In genomic region chr5:72955143-72955767, GRCh38 we compare ENCODE assay signal across 8 cellular contexts.
DNase-seq lines count a peak whose midpoint lies in the region; ATAC-seq and TF ChIP-seq lines count a peak whose summit lies in the region.

No MANE protein-coding gene starts in this region.

- in situ Hi-C loops in astrocyte of the cerebellum (cut with HindIII; ENCODE audit: low sequenced_read_pairs): no loop called here

- no peak for TF ChIP-seq CTCF in astrocyte of the cerebellum (IDR thresholded peaks at IDR 0.05; ENCODE audit: low read depth, low read length, missing control alignments)

- peak; percentile 35 for ATAC-seq in GM21423 (IDR thresholded peaks at IDR 0.05; ENCODE audit: unreplicated experiment)

- DNase-seq in COLO668 (lab: John Stamatoyannopoulos, UW; ENCODE audit: unreplicated experiment) (peak; percentile 33), HUDEP-2 (lab: John Stamatoyannopoulos, UW; ENCODE audit: unreplicated experiment in 76 of 76) (peak in 56 of 76 experiments; percentile 15 to 97 (median 62)), astrocyte of the cerebellum (ENCODE audit: low read depth) (no peak), iris pigment epithelial cell (ENCODE audit: low read depth) (peak; percentile 73), T1000 (lab: John Stamatoyannopoulos, UW) (no peak), NCI-H146 (lab: John Stamatoyannopoulos, UW) (no peak)
- peak; percentile 7 for DNase-seq in stimulated activated CD8-positive, alpha-beta memory T cell treated with anti-CD3 and anti-CD28 coated beads, Interleukin-4, amount 100 ng/mL, for 24 hours (ENCODE audit: low read depth)

- H3K4me3 ChIP-seq in astrocyte of the cerebellum (ENCODE audit: low read depth, low read length): peak overlapping the region; percentile 63

Comparison
In these comparisons a context has a peak if more than half of its experiments do, and no peak if none do; other contexts are left out.
1. DNase-seq: peak in COLO668 (single experiment), HUDEP-2 (56 of 76), iris pigment epithelial cell (single experiment) and stimulated activated CD8-positive, alpha-beta memory T cell treated with anti-CD3 and anti-CD28 coated beads, Interleukin-4, amount 100 ng/mL, for 24 hours (single experiment); none in astrocyte of the cerebellum (single experiment), T1000 (single experiment) and NCI-H146 (single experiment).